ENCODE assay signal across 8 cellular contexts in genomic region chr9:37800631-37801286, GRCh38. TPM values are rescaled to one million over a fixed set of nuclear protein-coding genes. Genes with fewer than 3 reads are reported as not detected.
A peak's percentile ranks its signal among the peaks of the same experiment; 100 is the strongest.
DNase-seq lines count a peak whose midpoint lies in the region; ATAC-seq and TF ChIP-seq lines count a peak whose summit lies in the region.

Gene DCAF10 (plus strand): TSS chr9:37800797. CDS start chr9:37800867, 70 bp downstream.

- TF ChIP-seq POLR2A in breast epithelium (IDR thresholded peaks at IDR 0.05) = peak; percentile 42

- H3K4me1 ChIP-seq in breast epithelium (peaks cover 0 to 13% of the 10 kb centered on the region in 2 donors), smooth muscle cell (ENCODE audit: low read depth) (peaks cover 24% of the 10 kb centered on the region)

- H3K79me2 ChIP-seq in smooth muscle cell (ENCODE audit: low read depth) = peaks cover 49% of the 10 kb centered on the region

- H3K9me3 ChIP-seq in breast epithelium = no peaks in the 10 kb centered on the region
- no peaks in the 10 kb centered on the region for H3K9me3 ChIP-seq in smooth muscle cell (replicated peaks; ENCODE audit: low read depth)

- peaks cover 48% of the 10 kb centered on the region for H4K20me1 ChIP-seq in smooth muscle cell (ENCODE audit: low read depth)

- H3K36me3 ChIP-seq in breast epithelium (no peaks in the 10 kb centered on the region), smooth muscle cell (ENCODE audit: low read depth) (no peaks in the 10 kb centered on the region)

- ATAC-seq in HG02938 (IDR thresholded peaks at IDR 0.05; ENCODE audit: unreplicated experiment) = peak; percentile 64

- intact Hi-C loops in breast epithelium (cut with DNase I; ENCODE audit: low total_unique reads) = no loop called here

- H3F3A ChIP-seq in smooth muscle cell (ENCODE audit: low read depth) = no peaks in the 10 kb centered on the region

- peak within 1 kb of the TSS; percentile 92 for H3K9ac ChIP-seq in smooth muscle cell (ENCODE audit: low read depth)

- under 1% methylated on average over 30 of the region's 72 CpGs for WGBS in smooth muscle cell (ENCODE audit: low lambda C conversion rate)

- DNase-seq in SHP77 (lab: John Stamatoyannopoulos, UW) (peak; percentile 37 to 53), SHP77 treated with DMSO at 0.1 percent for 48 hours (lab: John Stamatoyannopoulos, UW) (no peak), NCI-H2081 treated with DMSO at 0.1 percent for 48 hours (lab: John Stamatoyannopoulos, UW) (peak; percentile 15), breast epithelium (ENCODE audit: low spot score in 2 of 2) (peak; percentile 71 to 87), iPS-NIHi11 (ENCODE audit: low spot score) (peak; percentile 90), smooth muscle cell (lab: John Stamatoyannopoulos, UW; ENCODE audit: unreplicated experiment) (peak; percentile 71)

- H3K27ac ChIP-seq in VCaP (peak within 1 kb of the TSS; percentile 91), breast epithelium (peak within 1 kb of the TSS; percentile 91 to 93), smooth muscle cell (ENCODE audit: low read depth) (peak within 1 kb of the TSS; percentile 79)

- H3K4me3 ChIP-seq in breast epithelium = peak within 1 kb of the TSS; percentile 94 to 97 (median 95)
- H3K4me3 ChIP-seq in smooth muscle cell = peak within 1 kb of the TSS; percentile 98

- H2AFZ ChIP-seq in smooth muscle cell (ENCODE audit: low read depth) = peak within 1 kb of the TSS; percentile 90

- H3K4me2 ChIP-seq in smooth muscle cell = peak within 1 kb of the TSS; percentile 99

- H3K27me3 ChIP-seq in breast epithelium (no peaks in the 10 kb centered on the region), smooth muscle cell (ENCODE audit: low read depth) (no peaks in the 10 kb centered on the region)

- TF ChIP-seq CTCF in VCaP (conservative IDR thresholded peaks at IDR 0.05) (no peak), breast epithelium (IDR thresholded peaks at IDR 0.05) (peak in 1 of 3 donors; percentile 15), smooth muscle cell (IDR thresholded peaks at IDR 0.05; ENCODE audit: borderline replicate concordance, insufficient read depth, poor library complexity, severe bottlenecking) (no peak)

RNA-seq across cellular contexts. Expression of gene DCAF10, which starts in this region (rescaled TPM):
- total RNA-seq in breast epithelium (10 to 100 TPM; 29.8 to 44.8 (median 38.7) TPM), smooth muscle cell (70.8 and 77.0 TPM in 2 replicates)
- polyA plus RNA-seq in smooth muscle cell = 34.6 and 35.6 TPM in 2 replicates
